27 cellular contexts compared by ENCODE assay signal in the genomic region with DNA sequence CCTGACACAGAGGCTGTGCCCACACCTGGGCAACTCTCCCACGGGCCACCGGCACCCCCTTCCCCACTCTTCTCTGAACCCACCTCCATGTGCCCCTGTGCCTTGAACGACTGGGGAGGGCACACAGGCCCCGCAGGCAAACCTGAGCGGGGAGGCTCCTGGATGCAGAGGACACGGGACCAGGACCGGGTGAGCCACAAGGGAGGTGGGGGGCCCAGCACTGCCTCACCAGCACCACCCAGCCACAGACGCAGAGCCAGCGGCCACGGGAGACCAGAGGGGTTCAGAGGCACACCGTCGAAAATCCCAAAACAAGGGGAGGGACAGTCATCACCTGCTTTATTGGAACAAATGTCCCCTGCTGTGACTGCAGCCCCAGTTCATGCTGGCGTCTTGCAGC. TPM values are rescaled to one million over a fixed set of nuclear protein-coding genes. Genes with fewer than 3 reads are reported as not detected.
DNase-seq lines count a peak whose midpoint lies in the region; ATAC-seq, FAIRE-seq and TF ChIP-seq lines count a peak whose summit lies in the region.
"Had no signal": no experiment of that assay in that cellular context is flagged by ENCODE, and none has a peak within 500 bp of the region (broad histone marks: within the 10 kb centered on the region; RNA-seq: fewer than 3 reads in every experiment).

No MANE protein-coding gene starts in this region.

- H3K9ac ChIP-seq in H1 (replicated peaks in 1 of 4; ENCODE audit: extremely low read depth in 1 of 4, low read depth in 3 of 4, low read length in 3 of 4): no peak overlapping the region
- H3K9ac ChIP-seq: BLaER1, KMS-11 had no signal

- 83% methylated on average over 13 of the region's 13 CpGs; no CpG with 5 or more reads in 1 of the 2 experiments for WGBS in H1 (ENCODE audit: extremely low coverage in 1 of 2, insufficient coverage in 1 of 2, insufficient read length in 1 of 2, insufficient replicate concordance in 2 of 2, low coverage in 1 of 2, low lambda C conversion rate in 2 of 2, missing lambda C conversion rate in 1 of 2), 2 experiments
- 92 to 96% methylated on average over 9 to 11 of the region's 13 CpGs for WGBS in thyroid gland, 2 donors

- TF ChIP-seq CTCF in H1 (IDR thresholded peaks at IDR 0.05; ENCODE audit: control extremely low read depth in 1 of 3, insufficient read depth in 1 of 3, low read depth in 1 of 3, low read length in 3 of 3): no peak
- TF ChIP-seq CTCF in thyroid gland (IDR thresholded peaks at IDR 0.05): no peak

- H2BK15ac ChIP-seq in H1 (ENCODE audit: low read length): no peak overlapping the region

- no peak overlapping the region for H3K56ac ChIP-seq in H1 (replicated peaks; ENCODE audit: insufficient read length, low read depth, low read length)

- TF ChIP-seq EP300 in H1 (IDR thresholded peaks at IDR 0.05; ENCODE audit: borderline replicate concordance in 1 of 2, low read depth in 2 of 2, low read length in 2 of 2): no peak

- H3K36me3 ChIP-seq in H1 (ENCODE audit: control insufficient read depth in 2 of 4, insufficient read depth in 4 of 4, low read length in 3 of 4) (no peaks in the 10 kb centered on the region), thyroid gland (no peaks in the 10 kb centered on the region)

- no peaks in the 10 kb centered on the region; the same call in 1 of the 2 replicates for H3K23me2 ChIP-seq in H1 (ENCODE audit: low read depth, low read length)

- no peak overlapping the region; the same call in 1 of the 2 replicates for H3K27ac ChIP-seq in H1 (ENCODE audit: low read depth, low read length)
- H3K27ac ChIP-seq in thyroid gland: peak overlapping the region in 2 of 3 donors; percentile 75 to 91
- H3K27ac ChIP-seq: 22Rv1, BLaER1, HL-60, KMS-11, SJCRH30 had no signal

- ATAC-seq in HG03097 (IDR thresholded peaks at IDR 0.05; ENCODE audit: low FRiP score, unreplicated experiment): no peak
- ATAC-seq in HG03025 (IDR thresholded peaks at IDR 0.05; ENCODE audit: low FRiP score, unreplicated experiment): no peak
- ATAC-seq: CD8-positive, alpha-beta T cell; Panc1 had no signal

- H3K9me3 ChIP-seq in H1 (ENCODE audit: insufficient read depth in 2 of 2, low read depth in 1 of 2, low read length in 1 of 2): no peaks in the 10 kb centered on the region
- no peaks in the 10 kb centered on the region for H3K9me3 ChIP-seq in thyroid gland
- H3K9me3 ChIP-seq: BLaER1, SJCRH30 had no signal

- no peaks in the 10 kb centered on the region for H3K27me3 Mint-ChIP-seq in IgD-negative memory B cell

- H2AK5ac ChIP-seq in H1 (ENCODE audit: low read depth, low read length): no peak overlapping the region

- peak overlapping the region; percentile 63 for H4K8ac ChIP-seq in H1 (ENCODE audit: extremely low read depth, insufficient read depth, low read length)

- POLR2A ChIA-PET in H1 (lab: Charles Lee; ENCODE audit: partially characterized antibody): interaction anchor here (1.2 kb wide), 1 partner anchor 64 kb away, joined by 3 read pairs; no protein-coding TSS in a partner anchor

- intact Hi-C loops in thyroid gland (cut with DNase I): no loop called here

- no peak overlapping the region for H2BK12ac ChIP-seq in H1 (ENCODE audit: low read depth, low read length)

- no peak overlapping the region for H3K4me3 Mint-ChIP-seq in IgD-negative memory B cell
- H3K4me3 Mint-ChIP-seq: CD8-positive, alpha-beta T cell had no signal

- H2AFZ ChIP-seq in H1 (ENCODE audit: low read length): no peak overlapping the region

- no peak for FAIRE-seq in H1 (lab: Jason Lieb, UNC)
- FAIRE-seq: G401.6, GM18507 had no signal

- H3K4me1 ChIP-seq in H1 (replicated peaks in 1 of 4; ENCODE audit: control insufficient read depth in 3 of 4, insufficient read depth in 4 of 4, low read length in 3 of 4) (peaks cover 0 to 43% (median 21%) of the 10 kb centered on the region in 4 experiments; a peak in 6 of 7 replicates), thyroid gland (peaks cover 62 to 78% of the 10 kb centered on the region in 2 donors)
- H3K4me1 ChIP-seq: SJCRH30 had no signal

- H3K27ac Mint-ChIP-seq in IgD-negative memory B cell: peak overlapping the region in 2 of 3 donors; percentile 53 to 54

- peaks cover 55% of the 10 kb centered on the region for H3K79me1 ChIP-seq in H1 (ENCODE audit: low read depth, low read length)

- H3K4me3 ChIP-seq in H1 (ENCODE audit: extremely low read depth in 1 of 4, insufficient read depth in 2 of 4, low read depth in 3 of 4, low read length in 4 of 4) (no peak overlapping the region), thyroid gland (replicated peaks in 1 of 3) (no peak overlapping the region)
- H3K4me3 ChIP-seq: BLaER1, SJCRH30 had no signal

- no peak overlapping the region for H3K4me2 ChIP-seq in H1 (ENCODE audit: insufficient read depth in 1 of 2, low read depth in 2 of 2, low read length in 2 of 2)
- H3K4me2 ChIP-seq: BLaER1, KMS-11 had no signal

- peak; percentile 49 for DNase-seq in activated CD8-positive, alpha-beta memory T cell treated with anti-CD3 and anti-CD28 coated beads, Interleukin-2, amount 50 U/mL, for 48 hours
- DNase-seq in activated CD8-positive, alpha-beta memory T cell treated with anti-CD3 and anti-CD28 coated beads, Interleukin-2, amount 50 U/mL, for 4 hours: no peak
- no peak for DNase-seq in H1 (ENCODE audit: low read depth in 1 of 2, low spot score in 2 of 2)
- no peak for DNase-seq in thyroid gland
- no peak for DNase-seq in COR-L47 (lab: John Stamatoyannopoulos, UW)
- DNase-seq: ACHN; Calu3; CD8-positive, alpha-beta T cell; GOT3; NCI-H1092 treated with DMSO at 0.1 percent for 48 hours; NCI-H1436 treated with DMSO at 0.1 percent for 48 hours; NCI-H1930; NCI-H2227 treated with DMSO at 0.1 percent for 48 hours; NCI-H510A; NCI-H774; NK-92 treated with Interleukin-12 subunit alpha and Interleukin-12 subunit beta, amount 100 ng/mL, for 24 hours; SJCRH30 had no signal

- H3K4ac ChIP-seq in H1 (replicated peaks; ENCODE audit: insufficient read length, low read depth, low read length): no peak overlapping the region

- no peak for TF ChIP-seq POLR2A in H1 (IDR thresholded peaks at IDR 0.05; ENCODE audit: control extremely low read depth in 1 of 2, low read depth in 2 of 2, low read length in 2 of 2)
- TF ChIP-seq POLR2A in thyroid gland (IDR thresholded peaks at IDR 0.05): no peak

- H2BK5ac ChIP-seq in H1 (ENCODE audit: low read depth, low read length): no peak overlapping the region

- no peak overlapping the region for H3K18ac ChIP-seq in H1 (ENCODE audit: extremely low read depth, low read length)

- H4K91ac ChIP-seq in H1 (replicated peaks; ENCODE audit: insufficient read length, low read length): no peak overlapping the region

- H3K14ac ChIP-seq in H1 (ENCODE audit: insufficient read length): no peak overlapping the region

- H2BK20ac ChIP-seq in H1 (ENCODE audit: low read length): no peak overlapping the region

- TF ChIP-seq RAD21 in H1 (IDR thresholded peaks at IDR 0.05 in 1 of 2, conservative IDR thresholded peaks at IDR 0.05 in 1 of 2; ENCODE audit: low read depth in 2 of 2, low read length in 2 of 2): no peak

- H3K23ac ChIP-seq in H1 (ENCODE audit: insufficient read length): no peak overlapping the region

- CTCF ChIA-PET in H1 (lab: Charles Lee; ENCODE audit: partially characterized antibody): interaction anchor here (2.6 to 7.2 kb wide), 2 partner anchors 13 to 126 kb away, joined by 8 to 47 read pairs; no protein-coding TSS in a partner anchor

- H3K9me3 Mint-ChIP-seq in IgD-negative memory B cell: no peaks in the 10 kb centered on the region
- H3K9me3 Mint-ChIP-seq: CD8-positive, alpha-beta T cell had no signal

- peaks cover 45 to 72% of the 10 kb centered on the region in 2 experiments for H4K20me1 ChIP-seq in H1 (replicated peaks in 1 of 2; ENCODE audit: control insufficient read depth in 1 of 2, insufficient read depth in 2 of 2, low read length in 2 of 2)

- no peaks in the 10 kb centered on the region for H3K27me3 ChIP-seq in H1 (replicated peaks in 1 of 4; ENCODE audit: control insufficient read depth in 3 of 4, extremely low read depth in 1 of 4, insufficient read depth in 3 of 4, low read length in 3 of 4)
- H3K27me3 ChIP-seq in thyroid gland: no peaks in the 10 kb centered on the region
- H3K27me3 ChIP-seq: BLaER1, SJCRH30 had no signal

- no peak overlapping the region for H2BK120ac ChIP-seq in H1 (replicated peaks; ENCODE audit: low read depth, low read length)

- no peaks in the 10 kb centered on the region for H3K36me3 Mint-ChIP-seq in IgD-negative memory B cell

- peaks cover 25 to 100% of the 10 kb centered on the region in 2 experiments for H3K79me2 ChIP-seq in H1 (ENCODE audit: control insufficient read depth in 1 of 2, insufficient read depth in 2 of 2, low read length in 2 of 2)

- H3K4me1 Mint-ChIP-seq in IgD-negative memory B cell: peaks cover 68 to 77% (median 71%) of the 10 kb centered on the region in 3 donors

- H4K5ac ChIP-seq in H1 (ENCODE audit: insufficient read length, low read depth, low read length): no peak overlapping the region

TF ChIP-seq in H1, 55 proteins besides CTCF, POLR2A, EP300 and RAD21:
- TF ChIP-seq, protein P1, sequence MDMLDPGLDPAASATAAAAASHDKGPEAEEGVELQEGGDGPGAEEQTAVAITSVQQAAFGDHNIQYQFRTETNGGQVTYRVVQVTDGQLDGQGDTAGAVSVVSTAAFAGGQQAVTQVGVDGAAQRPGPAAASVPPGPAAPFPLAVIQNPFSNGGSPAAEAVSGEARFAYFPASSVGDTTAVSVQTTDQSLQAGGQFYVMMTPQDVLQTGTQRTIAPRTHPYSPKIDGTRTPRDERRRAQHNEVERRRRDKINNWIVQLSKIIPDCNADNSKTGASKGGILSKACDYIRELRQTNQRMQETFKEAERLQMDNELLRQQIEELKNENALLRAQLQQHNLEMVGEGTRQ (IDR thresholded peaks at IDR 0.05; ENCODE audit: low read length): no peak
- TF ChIP-seq TBP (IDR thresholded peaks at IDR 0.05; ENCODE audit: low read depth, low read length): no peak
- TF ChIP-seq HDAC6 (IDR thresholded peaks at IDR 0.05; ENCODE audit: low read depth, low read length): no peak
- no peak for TF ChIP-seq BACH1 (IDR thresholded peaks at IDR 0.05; ENCODE audit: low read length)

RNA-seq across cellular contexts. Expression of a gene that starts 49.4 kb away (rescaled TPM):
- polyA plus RNA-seq in IgD-negative memory B cell: 22.9 TPM
- 142 and 143 TPM in 2 replicates for total RNA-seq in H1 (2021; fragmentation: NEBNext Ultra II Directional; extraction: Animal tissue kit (Norgen Biotek cat#: 25700))
- 61.1 and 62.8 TPM in 2 replicates for polyA plus RNA-seq in H1 (2011; rRNA removed)
- 59.9 TPM for polyA plus RNA-seq in H1 (2011; cell fraction: cytosol; rRNA removed)
- 54.6 TPM for polyA plus RNA-seq in H1 (2011; cell fraction: nucleus; rRNA removed)
- polyA plus RNA-seq in H1 (2012, experiment 1 of 2): 84.4 to 107 TPM (median 87.3 TPM) in 4 replicates
- polyA plus RNA-seq in H1 (2012, experiment 2 of 2): 100 TPM
- polyA plus RNA-seq in H1 (2013, experiment 1 of 2): 112 TPM
- 113 TPM for polyA plus RNA-seq in H1 (2013, experiment 2 of 2)
- polyA minus RNA-seq in H1 (2011; rRNA and poly(A)+ RNA removed): 32.0 and 40.7 TPM in 2 replicates
- polyA minus RNA-seq in H1 (2011; cell fraction: cytosol; rRNA and poly(A)+ RNA removed): 35.3 TPM
- polyA minus RNA-seq in H1 (2011; cell fraction: nucleus; rRNA and poly(A)+ RNA removed): 34.1 TPM
- 100 to 1,000 TPM in 1 of 4 donors, 10 to 100 TPM in 3; 74.5 to 102 (median 90.7) TPM for total RNA-seq in thyroid gland
